Comparison of ENCODE assay signal across 11 cellular contexts in genomic region chr10:22494007-22494406, GRCh38.
"Had no signal": no experiment of that assay in that cellular context is flagged by ENCODE, and none has a peak within 500 bp of the region (broad histone marks: within the 10 kb centered on the region; RNA-seq: fewer than 3 reads in every experiment).

No MANE protein-coding gene starts in this region.

- H3K9me3 ChIP-seq: HAP-1 had no signal

- H3K36me3 ChIP-seq: HAP-1 had no signal

- H3K4me3 ChIP-seq: GM23248, GM23338, HAP-1 had no signal

- H3K9ac ChIP-seq: GM23248 had no signal

- DNase-seq: GM23248, GOT3, H7, H9, HCEC 1CT, HFFc6 had no signal

- H3K27ac ChIP-seq: GM23248 had no signal

- ATAC-seq: GM23338, HCT116 had no signal

- FAIRE-seq: H1, H54 had no signal

- H2AFZ ChIP-seq: GM23248, GM23338 had no signal

- H3K4me1 ChIP-seq: HAP-1 had no signal

- H3K4me2 ChIP-seq: GM23338 had no signal
